Comparison of ENCODE assay signal across 10 cellular contexts in the genomic region with DNA sequence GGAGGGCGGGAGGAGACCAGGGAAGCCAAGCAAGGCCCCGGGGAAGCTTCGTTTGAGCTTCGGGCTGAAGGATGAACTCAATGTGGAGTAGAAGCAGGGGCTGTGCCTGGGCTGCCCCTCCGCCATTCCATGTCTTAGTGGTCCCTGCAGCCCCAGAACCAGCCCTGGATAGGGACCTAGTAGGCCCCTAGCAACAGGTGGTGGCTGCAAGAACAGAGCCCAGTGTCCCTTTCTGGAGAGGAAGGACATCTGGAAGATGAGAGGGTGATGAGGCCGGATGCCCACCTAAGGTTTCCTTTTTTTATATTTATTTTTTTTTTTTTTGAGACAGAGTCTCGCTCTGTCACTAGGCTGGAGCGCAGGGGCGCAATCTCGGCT. TPM values are rescaled to one million over a fixed set of nuclear protein-coding genes. Genes with fewer than 3 reads are reported as not detected.
DNase-seq lines count a peak whose midpoint lies in the region; ATAC-seq and TF ChIP-seq lines count a peak whose summit lies in the region.
"Had no signal": no experiment of that assay in that cellular context is flagged by ENCODE, and none has a peak within 500 bp of the region (broad histone marks: within the 10 kb centered on the region; RNA-seq: fewer than 3 reads in every experiment).

No MANE protein-coding gene starts in this region.

- CTCF ChIA-PET in HEK293 (lab: Yijun Ruan, JAX) = interaction anchor here (2.8 kb wide), 1 partner anchor 106 kb away, joined by 25 read pairs; no protein-coding TSS in a partner anchor

- H3K4me3 ChIP-seq in HEK293 (ENCODE audit: low read depth, low read length) = no peak overlapping the region
- no peak overlapping the region for H3K4me3 ChIP-seq in lower lobe of right lung
- no peak overlapping the region for H3K4me3 ChIP-seq in BE2C (ENCODE audit: low read depth, low read length)
- H3K4me3 ChIP-seq: mucosa of descending colon had no signal

- TF ChIP-seq CTCF in HEK293 (tag by site-specific recombination; IDR thresholded peaks at IDR 0.05) (no peak), lower lobe of right lung (IDR thresholded peaks at IDR 0.05) (no peak), BE2C (IDR thresholded peaks at IDR 0.05; ENCODE audit: low read depth, low read length) (no peak)

- H3K9me3 ChIP-seq in HEK293 (ENCODE audit: control insufficient read depth, insufficient read depth, low read depth, low read length) (no peaks in the 10 kb centered on the region), lower lobe of right lung (no peaks in the 10 kb centered on the region), BE2C (no peaks in the 10 kb centered on the region)
- H3K9me3 ChIP-seq: mucosa of descending colon had no signal

- peak overlapping the region; percentile 67 for H3K27ac Mint-ChIP-seq in stimulated activated naive B cell treated with anti-CD40 and anti-IgM and Interleukin-4, amounts not matched to agents 10 μg/mL and 1 μg/mL and 100 μg/mL, for 72 hours

- no peaks in the 10 kb centered on the region; the same call in 1 of the 2 replicates for H3K4me1 ChIP-seq in HEK293 (ENCODE audit: control insufficient read depth, insufficient read depth, low read length)
- H3K4me1 ChIP-seq in lower lobe of right lung = peaks cover 68% of the 10 kb centered on the region
- peaks cover 10% of the 10 kb centered on the region for H3K4me1 ChIP-seq in BE2C

- no peaks in the 10 kb centered on the region for H3K27me3 Mint-ChIP-seq in stimulated activated naive B cell treated with anti-CD40 and anti-IgM and Interleukin-4, amounts not matched to agents 10 μg/mL and 1 μg/mL and 100 μg/mL, for 72 hours
- H3K27me3 Mint-ChIP-seq: activated naive CD8-positive, alpha-beta T cell treated with anti-CD3 and anti-CD28 coated beads, Interleukin-2, amount 10 ng/mL, durations not matched to agents 7 days and 5 days had no signal

- DNase-seq in lower lobe of right lung (no peak), cerebellum (ENCODE audit: low spot score) (no peak), BE2C (no peak), NCI-H2081 (lab: John Stamatoyannopoulos, UW) (no peak), islet precursor cell (no peak)
- DNase-seq in stimulated activated naive B cell treated with anti-CD40 and anti-IgM and Interleukin-4, amounts not matched to agents 10 μg/mL and 1 μg/mL and 100 μg/mL, for 72 hours = no peak
- DNase-seq: activated naive CD8-positive, alpha-beta T cell treated with anti-CD3 and anti-CD28 coated beads, Interleukin-2, amount 10 ng/mL, durations not matched to agents 7 days and 5 days had no signal

- ATAC-seq in lower lobe of right lung = no peak
- no peak for ATAC-seq in stimulated activated naive B cell treated with anti-CD40 and anti-IgM and Interleukin-4, amounts not matched to agents 10 μg/mL and 1 μg/mL and 100 μg/mL, for 72 hours (replicated peaks)

- peaks cover 36 to 50% of the 10 kb centered on the region in 2 donors for H3K4me1 Mint-ChIP-seq in stimulated activated naive B cell treated with anti-CD40 and anti-IgM and Interleukin-4, amounts not matched to agents 10 μg/mL and 1 μg/mL and 100 μg/mL, for 72 hours

- no peaks in the 10 kb centered on the region for H3K27me3 ChIP-seq in lower lobe of right lung (ENCODE audit: low read depth)
- H3K27me3 ChIP-seq in BE2C = no peaks in the 10 kb centered on the region

- no peaks in the 10 kb centered on the region for H3K9me3 Mint-ChIP-seq in stimulated activated naive B cell treated with anti-CD40 and anti-IgM and Interleukin-4, amounts not matched to agents 10 μg/mL and 1 μg/mL and 100 μg/mL, for 72 hours
- H3K9me3 Mint-ChIP-seq: activated naive CD8-positive, alpha-beta T cell treated with anti-CD3 and anti-CD28 coated beads, Interleukin-2, amount 10 ng/mL, durations not matched to agents 7 days and 5 days had no signal

- peaks cover 61 to 67% of the 10 kb centered on the region in 2 donors for H3K36me3 Mint-ChIP-seq in stimulated activated naive B cell treated with anti-CD40 and anti-IgM and Interleukin-4, amounts not matched to agents 10 μg/mL and 1 μg/mL and 100 μg/mL, for 72 hours

- intact Hi-C loops in lower lobe of right lung (cut with DNase I) = no loop called here

- POLR2A ChIA-PET in HEK293 (lab: Yijun Ruan, JAX) = no interaction called here

- peaks cover 0 to 28% of the 10 kb centered on the region in 2 experiments; a peak in 1 of 3 replicates for H3K36me3 ChIP-seq in HEK293 (ENCODE audit: control insufficient read depth in 2 of 2, insufficient read depth in 1 of 2, low read length in 2 of 2)
- peaks cover 39% of the 10 kb centered on the region for H3K36me3 ChIP-seq in lower lobe of right lung
- H3K36me3 ChIP-seq in BE2C = 0 out of 2 replicates have a peak, but pooled peaks cover under 1% of the 10 kb centered on the region

- H3K27ac ChIP-seq in HEK293 (ENCODE audit: extremely low read depth, low read depth, low read length) = no peak overlapping the region
- peak overlapping the region; percentile 88 for H3K27ac ChIP-seq in angular gyrus (ENCODE audit: low read depth, low read length)
- peak overlapping the region; percentile 86 for H3K27ac ChIP-seq in lower lobe of right lung

- no peak overlapping the region for H3K4me3 Mint-ChIP-seq in stimulated activated naive B cell treated with anti-CD40 and anti-IgM and Interleukin-4, amounts not matched to agents 10 μg/mL and 1 μg/mL and 100 μg/mL, for 72 hours
- H3K4me3 Mint-ChIP-seq: activated naive CD8-positive, alpha-beta T cell treated with anti-CD3 and anti-CD28 coated beads, Interleukin-2, amount 10 ng/mL, durations not matched to agents 7 days and 5 days had no signal

TF ChIP-seq in HEK293, 187 proteins besides CTCF, POLR2A, EP300 and RAD21:
- TF ChIP-seq SCRT2 (tag by site-specific recombination; IDR thresholded peaks at IDR 0.05) = peak; percentile 93
- TF ChIP-seq, protein P1, sequence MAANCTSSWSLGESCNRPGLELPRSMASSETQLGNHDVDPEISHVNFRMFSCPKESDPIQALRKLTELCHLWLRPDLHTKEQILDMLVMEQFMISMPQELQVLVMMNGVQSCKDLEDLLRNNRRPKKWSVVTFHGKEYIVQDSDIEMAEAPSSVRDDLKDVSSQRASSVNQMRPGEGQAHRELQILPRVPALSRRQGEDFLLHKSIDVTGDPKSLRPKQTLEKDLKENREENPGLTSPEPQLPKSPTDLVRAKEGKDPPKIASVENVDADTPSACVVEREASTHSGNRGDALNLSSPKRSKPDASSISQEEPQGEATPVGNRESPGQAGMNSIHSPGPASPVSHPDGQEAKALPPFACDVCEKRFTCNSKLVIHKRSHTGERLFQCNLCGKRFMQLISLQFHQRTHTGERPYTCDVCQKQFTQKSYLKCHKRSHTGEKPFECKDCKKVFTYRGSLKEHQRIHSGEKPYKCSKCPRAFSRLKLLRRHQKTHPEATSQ (tag by site-specific recombination; IDR thresholded peaks at IDR 0.05) = no peak
- TF ChIP-seq SCRT1 (tag by site-specific recombination; IDR thresholded peaks at IDR 0.05; ENCODE audit: borderline replicate concordance) = peak; percentile 86; the same call in 1 of the 2 replicates

RNA-seq across cellular contexts. Expression of a gene that starts 27.2 kb away (rescaled TPM):
- total RNA-seq in lower lobe of right lung (90.9 TPM), cerebellum (12.6 TPM)
- polyA plus RNA-seq in BE2C (2012; ENCODE audit: insufficient read depth, insufficient read length, low read depth) = 52.5 TPM
